ENCODE assay signal across 9 cellular contexts in genomic region chr9:38641142-38641541, GRCh38. TPM values are rescaled to one million over a fixed set of nuclear protein-coding genes. Genes with fewer than 3 reads are reported as not detected.
"Had no signal": no experiment of that assay in that cellular context is flagged by ENCODE, and none has a peak within 500 bp of the region (broad histone marks: within the 10 kb centered on the region; RNA-seq: fewer than 3 reads in every experiment).

No MANE protein-coding gene starts in this region.

- H3K27ac Mint-ChIP-seq: GM23338, H9, HFFc6 had no signal

- FAIRE-seq: H54 had no signal

- H3K4me1 ChIP-seq: HAP-1 had no signal

- DNase-seq: GM23248, GOT3, H7, H9, HCEC 1CT, HFFc6 had no signal

- H3K4me3 Mint-ChIP-seq: GM23338, H9, HFFc6 had no signal

- H3K9me3 Mint-ChIP-seq: HFFc6 had no signal

- H2AFZ ChIP-seq: GM23248, GM23338 had no signal

- H3K4me3 ChIP-seq: GM23248, GM23338, HAP-1 had no signal

- H3K9me3 ChIP-seq: HAP-1 had no signal

- H3K27ac ChIP-seq: GM23248 had no signal

- H3K36me3 ChIP-seq: HAP-1 had no signal

- H3K9ac ChIP-seq: GM23248 had no signal

- H3K4me2 ChIP-seq: GM23338 had no signal

RNA-seq across cellular contexts. Expression of gene ANKRD18A, which starts 20.7 kb away (rescaled TPM):
- total RNA-seq: GM23248 had no signal
- polyA plus RNA-seq: GM23248 had no signal
